1 cellular context compared by ENCODE assay signal in the genomic region with DNA sequence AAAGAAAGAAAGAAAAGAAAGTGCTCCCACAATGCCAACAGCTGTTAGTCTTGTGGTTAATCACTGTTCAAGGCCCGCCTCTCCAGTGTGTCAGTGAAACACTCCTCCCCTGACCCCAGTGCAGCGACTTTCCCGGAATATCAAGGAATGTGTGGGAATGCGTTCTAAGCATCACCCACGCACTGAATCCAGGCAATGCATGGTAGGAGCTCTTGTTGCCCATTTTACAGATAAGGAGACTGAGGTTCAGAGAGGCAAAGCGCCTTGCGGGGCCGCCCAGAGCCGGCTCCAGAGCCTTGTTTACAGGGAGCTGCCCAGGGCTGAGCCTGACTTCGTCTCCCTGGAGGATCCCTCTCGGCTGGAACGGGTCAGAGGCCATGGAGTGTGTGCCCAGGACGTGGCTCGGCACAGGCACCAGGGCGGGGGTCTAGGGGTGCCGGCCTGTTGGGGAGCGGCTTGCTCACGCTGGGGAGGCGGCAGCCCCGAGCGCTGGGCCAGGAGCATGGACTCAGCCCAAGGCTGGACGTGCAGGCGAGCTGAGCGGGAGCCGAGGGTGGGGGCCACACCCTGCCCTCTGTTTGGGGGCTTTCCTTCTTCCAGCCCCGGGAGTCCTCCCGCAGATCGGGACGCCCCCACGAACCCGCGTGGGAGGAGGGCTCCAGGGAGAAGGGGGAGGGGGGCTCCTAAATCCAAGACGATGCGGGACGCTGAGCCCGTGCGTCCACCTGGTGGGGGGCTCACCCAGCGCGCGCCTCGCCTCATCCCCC.
TF ChIP-seq lines count a peak whose summit lies in the region.

No MANE protein-coding gene starts in this region.

TF ChIP-seq in endothelial cell of umbilical vein, 7 proteins besides CTCF, POLR2A, EP300 and RAD21:
- no peak for TF ChIP-seq POLR2AphosphoS5 (IDR thresholded peaks at IDR 0.05; ENCODE audit: insufficient read depth, low read depth, low read length)
- TF ChIP-seq EZH2 (IDR thresholded peaks at IDR 0.05; ENCODE audit: borderline replicate concordance, low read depth, low read length, severe bottlenecking): no peak
- TF ChIP-seq MYC (IDR thresholded peaks at IDR 0.05; ENCODE audit: low read depth, low read length): no peak
- TF ChIP-seq FOS (IDR thresholded peaks at IDR 0.05; ENCODE audit: borderline replicate concordance, insufficient read depth, low read length): no peak
- no peak for TF ChIP-seq GATA2 (IDR thresholded peaks at IDR 0.05; ENCODE audit: insufficient read depth, insufficient read length, low read depth, low read length)
- TF ChIP-seq JUN (IDR thresholded peaks at IDR 0.05; ENCODE audit: borderline replicate concordance, insufficient read depth, insufficient read length, low read depth): no peak
- TF ChIP-seq, protein P1, sequence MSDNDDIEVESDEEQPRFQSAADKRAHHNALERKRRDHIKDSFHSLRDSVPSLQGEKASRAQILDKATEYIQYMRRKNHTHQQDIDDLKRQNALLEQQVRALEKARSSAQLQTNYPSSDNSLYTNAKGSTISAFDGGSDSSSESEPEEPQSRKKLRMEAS (IDR thresholded peaks at IDR 0.05; ENCODE audit: insufficient read depth, insufficient read length): no peak
TF ChIP-seq in endothelial cell of umbilical vein: peak in this region for 0.
